8 cellular contexts compared by ENCODE assay signal in the genomic region with DNA sequence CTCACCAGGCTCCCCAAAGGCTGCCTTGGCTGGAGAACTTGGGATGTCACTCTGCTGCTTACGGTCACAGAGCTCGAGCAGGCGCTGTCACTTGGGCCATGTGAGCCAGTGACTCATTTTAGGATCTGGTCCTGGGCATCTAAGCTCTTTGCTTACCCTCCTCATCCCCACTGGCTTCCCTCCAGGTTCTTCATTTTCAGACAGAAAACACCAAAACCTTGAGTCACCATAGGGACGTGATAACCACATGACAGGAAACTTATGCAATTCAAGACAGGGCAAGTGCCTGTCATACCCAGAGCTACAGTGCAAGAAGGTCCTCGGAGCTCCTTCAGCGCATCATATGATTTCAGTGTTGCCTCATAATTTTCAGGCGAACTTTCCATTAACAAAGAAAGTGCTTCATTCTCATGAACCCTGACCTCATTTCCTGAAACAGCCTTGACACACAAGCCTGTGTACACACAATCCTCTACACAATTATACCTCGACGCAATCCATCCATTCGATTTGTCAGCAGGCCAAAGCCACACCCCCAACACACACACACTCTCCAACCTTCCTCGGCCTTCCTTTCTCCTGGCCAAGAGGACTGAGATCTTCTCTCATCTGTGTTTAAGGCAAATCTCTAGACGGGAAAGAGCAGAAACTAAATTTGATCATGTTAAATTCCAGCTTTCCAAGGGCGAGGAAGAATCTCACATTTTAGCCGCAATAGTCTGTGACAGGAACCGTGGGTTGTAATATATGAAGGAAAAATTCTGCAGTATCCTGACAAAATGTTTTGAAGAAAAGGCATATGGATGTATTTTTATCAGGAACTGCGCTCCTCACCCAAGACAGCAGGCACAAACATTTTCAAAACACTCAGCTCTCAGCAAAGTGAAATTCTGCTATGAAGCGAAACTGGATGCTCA. TPM values are rescaled to one million over a fixed set of nuclear protein-coding genes. Genes with fewer than 3 reads are reported as not detected.
DNase-seq lines count a peak whose midpoint lies in the region; ATAC-seq and TF ChIP-seq lines count a peak whose summit lies in the region.

No MANE protein-coding gene starts in this region.

- TF ChIP-seq CTCF in colonic mucosa (IDR thresholded peaks at IDR 0.05), result no peak

- no peaks in the 10 kb centered on the region for H3K9me3 Mint-ChIP-seq in CD8-positive, alpha-beta memory T cell

- DNase-seq in CD8-positive, alpha-beta memory T cell, result peak in 4 of 5 donors; percentile 4 to 62 (median 20)
- peak; percentile 57 for DNase-seq in T1000 (lab: John Stamatoyannopoulos, UW)
- DNase-seq in colonic mucosa, result peak; percentile 91
- DNase-seq in lung microvascular endothelial cell (ENCODE audit: low read depth in 2 of 2), result peak; percentile 57 to 99
- DNase-seq in stimulated activated CD8-positive, alpha-beta memory T cell treated with anti-CD3 and anti-CD28 coated beads, Interleukin-4, amount 100 ng/mL, for 48 hours, result peak; percentile 63
- DNase-seq in NCI-H1105 (lab: John Stamatoyannopoulos, UW), result no peak

- peak; percentile 52 for ATAC-seq in GM19397 (IDR thresholded peaks at IDR 0.05; ENCODE audit: unreplicated experiment)
- peak; percentile 67 for ATAC-seq in HG03469 (IDR thresholded peaks at IDR 0.05; ENCODE audit: unreplicated experiment)

- H3K4me3 Mint-ChIP-seq in CD8-positive, alpha-beta memory T cell, result peak overlapping the region; percentile 1 to 61 (median 41)

- peak overlapping the region; percentile 41 for H3K27ac ChIP-seq in CD8-positive, alpha-beta memory T cell (ENCODE audit: low read depth, low read length)
- peak overlapping the region; percentile 76 for H3K27ac ChIP-seq in colonic mucosa

- H3K36me3 Mint-ChIP-seq in CD8-positive, alpha-beta memory T cell, result peaks cover 12 to 90% (median 29%) of the 10 kb centered on the region in 3 donors

- CTCF ChIA-PET in CD8-positive, alpha-beta memory T cell (lab: Charles Lee), result interaction anchor here (1.2 kb wide), 1 partner anchor 11 kb away, joined by 3 read pairs; no protein-coding TSS in a partner anchor

- H3K9me3 ChIP-seq in CD8-positive, alpha-beta memory T cell (ENCODE audit: low read length), result no peaks in the 10 kb centered on the region
- no peaks in the 10 kb centered on the region for H3K9me3 ChIP-seq in colonic mucosa

- no peaks in the 10 kb centered on the region for H3K27me3 Mint-ChIP-seq in CD8-positive, alpha-beta memory T cell

- H3K4me3 ChIP-seq in CD8-positive, alpha-beta memory T cell (ENCODE audit: low read length), result no peak overlapping the region
- H3K4me3 ChIP-seq in colonic mucosa, result no peak overlapping the region

- H3K36me3 ChIP-seq in CD8-positive, alpha-beta memory T cell (ENCODE audit: insufficient read depth, low read length), result peaks cover 35% of the 10 kb centered on the region
- no peaks in the 10 kb centered on the region for H3K36me3 ChIP-seq in colonic mucosa

- intact Hi-C loops in colonic mucosa (cut with DNase I), result no loop called here

- POLR2A ChIA-PET in CD8-positive, alpha-beta memory T cell (lab: Charles Lee), result no interaction called here

- H3K27ac Mint-ChIP-seq in CD8-positive, alpha-beta memory T cell, result peak overlapping the region; percentile 38 to 92 (median 78)

- H3K9ac ChIP-seq in colonic mucosa (ENCODE audit: low read depth in 2 of 2, low read length in 2 of 2), result peak overlapping the region in 1 of 2 donors; percentile 62

- H3K4me1 ChIP-seq in CD8-positive, alpha-beta memory T cell (ENCODE audit: insufficient read depth, low read length), result peaks cover 6% of the 10 kb centered on the region
- H3K4me1 ChIP-seq in colonic mucosa, result peaks cover 10% of the 10 kb centered on the region

- no peaks in the 10 kb centered on the region for H3K27me3 ChIP-seq in CD8-positive, alpha-beta memory T cell (ENCODE audit: insufficient read depth, low read length, poor library complexity, severe bottlenecking)
- no peaks in the 10 kb centered on the region for H3K27me3 ChIP-seq in colonic mucosa

- H3K4me1 Mint-ChIP-seq in CD8-positive, alpha-beta memory T cell, result peaks cover 14 to 24% (median 23%) of the 10 kb centered on the region in 3 donors

RNA-seq across cellular contexts. Expression of gene TBC1D7, which starts 25.3 kb away (rescaled TPM):
- total RNA-seq in CD8-positive, alpha-beta memory T cell, result 10 to 100 TPM; 21.8 to 23.2 TPM
- 14.9 TPM for polyA plus RNA-seq in CD8-positive, alpha-beta memory T cell
- total RNA-seq in colonic mucosa (10 to 100 TPM; 21.4 to 23.3 TPM), lung microvascular endothelial cell (12.5 and 14.6 TPM in 2 replicates)
